In the genomic region with DNA sequence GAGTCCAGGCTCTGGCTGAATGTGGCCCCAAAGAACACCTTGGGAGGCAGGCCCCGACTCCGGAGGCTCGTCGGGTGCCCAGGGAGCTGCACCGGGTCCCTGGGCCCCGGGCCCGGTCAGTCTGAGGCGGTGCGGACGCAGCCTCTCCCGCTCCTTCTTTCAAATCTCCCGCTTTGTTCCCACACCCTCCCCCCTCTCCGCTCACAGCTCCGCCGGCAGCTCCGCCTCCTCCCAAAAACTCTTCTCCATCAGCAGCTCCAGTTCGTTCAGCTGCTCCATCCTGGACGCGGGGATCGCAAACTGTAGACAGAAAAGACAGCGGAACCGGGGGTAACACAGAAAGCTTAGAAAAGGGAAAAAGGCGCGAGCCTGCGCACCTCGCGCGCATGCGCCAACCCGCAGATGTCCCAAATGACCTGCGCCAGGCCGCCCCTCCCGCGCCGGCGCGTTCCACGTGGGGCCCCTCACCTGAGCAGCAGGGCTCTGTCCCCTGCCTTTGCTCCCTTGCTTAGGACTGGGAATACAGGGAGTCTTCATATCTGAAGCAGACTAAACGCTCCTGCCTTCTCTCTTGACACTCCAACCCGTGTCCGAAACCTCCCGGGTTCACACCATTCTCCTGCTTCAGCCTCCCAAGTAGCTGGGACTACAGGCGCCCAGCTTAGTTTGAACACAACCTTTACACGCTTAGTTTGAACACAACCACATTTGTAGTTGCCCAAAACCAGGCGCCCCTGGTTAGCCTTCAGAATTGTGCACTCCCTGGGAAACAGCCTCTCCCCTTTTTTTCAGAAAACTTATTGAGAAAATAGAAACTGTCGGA, we compare ENCODE assay signal across 1 cellular context.
TF ChIP-seq lines count a peak whose summit lies in the region.

A gene with protein sequence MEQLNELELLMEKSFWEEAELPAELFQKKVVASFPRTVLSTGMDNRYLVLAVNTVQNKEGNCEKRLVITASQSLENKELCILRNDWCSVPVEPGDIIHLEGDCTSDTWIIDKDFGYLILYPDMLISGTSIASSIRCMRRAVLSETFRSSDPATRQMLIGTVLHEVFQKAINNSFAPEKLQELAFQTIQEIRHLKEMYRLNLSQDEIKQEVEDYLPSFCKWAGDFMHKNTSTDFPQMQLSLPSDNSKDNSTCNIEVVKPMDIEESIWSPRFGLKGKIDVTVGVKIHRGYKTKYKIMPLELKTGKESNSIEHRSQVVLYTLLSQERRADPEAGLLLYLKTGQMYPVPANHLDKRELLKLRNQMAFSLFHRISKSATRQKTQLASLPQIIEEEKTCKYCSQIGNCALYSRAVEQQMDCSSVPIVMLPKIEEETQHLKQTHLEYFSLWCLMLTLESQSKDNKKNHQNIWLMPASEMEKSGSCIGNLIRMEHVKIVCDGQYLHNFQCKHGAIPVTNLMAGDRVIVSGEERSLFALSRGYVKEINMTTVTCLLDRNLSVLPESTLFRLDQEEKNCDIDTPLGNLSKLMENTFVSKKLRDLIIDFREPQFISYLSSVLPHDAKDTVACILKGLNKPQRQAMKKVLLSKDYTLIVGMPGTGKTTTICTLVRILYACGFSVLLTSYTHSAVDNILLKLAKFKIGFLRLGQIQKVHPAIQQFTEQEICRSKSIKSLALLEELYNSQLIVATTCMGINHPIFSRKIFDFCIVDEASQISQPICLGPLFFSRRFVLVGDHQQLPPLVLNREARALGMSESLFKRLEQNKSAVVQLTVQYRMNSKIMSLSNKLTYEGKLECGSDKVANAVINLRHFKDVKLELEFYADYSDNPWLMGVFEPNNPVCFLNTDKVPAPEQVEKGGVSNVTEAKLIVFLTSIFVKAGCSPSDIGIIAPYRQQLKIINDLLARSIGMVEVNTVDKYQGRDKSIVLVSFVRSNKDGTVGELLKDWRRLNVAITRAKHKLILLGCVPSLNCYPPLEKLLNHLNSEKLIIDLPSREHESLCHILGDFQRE (minus strand): TSS at position 388 of the 823 bp plus-strand sequence. CDS start 109 bp downstream, at position 279.

TF ChIP-seq in GM12878, 131 proteins besides CTCF, POLR2A, EP300 and RAD21 (continued from another document and continues in another):
- TF ChIP-seq ZBTB11 (CRISPR knock-in tag; IDR thresholded peaks at IDR 0.05) (no peak), NRF1 (conservative IDR thresholded peaks at IDR 0.05; ENCODE audit: low read depth, low read length) (peak; percentile 89), WRNIP1 (IDR thresholded peaks at IDR 0.05; ENCODE audit: borderline replicate concordance, low read depth, low read length) (no peak), BHLHE40 (IDR thresholded peaks at IDR 0.05; ENCODE audit: borderline replicate concordance in 1 of 2, low read depth in 2 of 2, low read length in 1 of 2) (peak in 1 of 2 experiments; percentile 48; a peak in 2 of 4 replicates), ESRRA (IDR thresholded peaks at IDR 0.05; ENCODE audit: low read length) (no peak), ZZZ3 (IDR thresholded peaks at IDR 0.05; ENCODE audit: control insufficient read depth, insufficient read length, low read depth) (no peak), ZNF274 (IDR thresholded peaks at IDR 0.05; ENCODE audit: insufficient read depth, insufficient read length) (no peak), EED (IDR thresholded peaks at IDR 0.05; ENCODE audit: low read depth) (no peak; the same call in 1 of the 2 replicates), FOS (IDR thresholded peaks at IDR 0.05; ENCODE audit: borderline replicate concordance, extremely low read depth, insufficient read length) (no peak), SREBF2 (IDR thresholded peaks at IDR 0.05; ENCODE audit: low read length) (no peak), SPI1 (IDR thresholded peaks at IDR 0.05; ENCODE audit: borderline replicate concordance, insufficient read depth, low read depth, low read length) (no peak), RBBP5 (conservative IDR thresholded peaks at IDR 0.05) (no peak), RELA (IDR thresholded peaks at IDR 0.05; ENCODE audit: borderline replicate concordance, partially characterized antibody) (no peak), CREB1 (IDR thresholded peaks at IDR 0.05; ENCODE audit: low read depth) (no peak), SKIL (IDR thresholded peaks at IDR 0.05; ENCODE audit: low read depth, poor library complexity, severe bottlenecking) (no peak), HCFC1 (IDR thresholded peaks at IDR 0.05; ENCODE audit: low read length) (no peak; the same call in 1 of the 2 replicates), YBX1 (IDR thresholded peaks at IDR 0.05) (no peak), NR2F1 (conservative IDR thresholded peaks at IDR 0.05) (no peak), MYC (IDR thresholded peaks at IDR 0.05; ENCODE audit: insufficient read depth, insufficient read length, insufficient replicate concordance, low read length, severe bottlenecking) (no peak), GABPA (IDR thresholded peaks at IDR 0.05; ENCODE audit: low read depth) (no peak), YY1 (IDR thresholded peaks at IDR 0.05; ENCODE audit: low read depth, low read length) (no peak), BACH1 (IDR thresholded peaks at IDR 0.05; ENCODE audit: borderline replicate concordance) (no peak), PAX5 (IDR thresholded peaks at IDR 0.05; ENCODE audit: borderline replicate concordance, low read depth, low read length) (0 out of 2 replicates have a peak, but pooled peaks have one; percentile 8), NFIC (IDR thresholded peaks at IDR 0.05; ENCODE audit: low read depth, low read length) (no peak), GATAD2B (conservative IDR thresholded peaks at IDR 0.05; ENCODE audit: low read depth) (0 out of 2 replicates have a peak, but pooled peaks have one; percentile 43), EGR1 (IDR thresholded peaks at IDR 0.05; ENCODE audit: borderline replicate concordance in 1 of 2, low read depth in 2 of 2, low read length in 2 of 2) (no peak), ZNF24 (IDR thresholded peaks at IDR 0.05) (no peak), SUPT20H (IDR thresholded peaks at IDR 0.05; ENCODE audit: borderline replicate concordance, control insufficient read depth, low read depth, low read length) (no peak), SRF (IDR thresholded peaks at IDR 0.05; ENCODE audit: low read depth in 2 of 2, low read length in 2 of 2) (no peak), MTA2 (IDR thresholded peaks at IDR 0.05; ENCODE audit: low read depth) (no peak), SMARCA5 (IDR thresholded peaks at IDR 0.05) (no peak)
- TF ChIP-seq, protein P1, sequence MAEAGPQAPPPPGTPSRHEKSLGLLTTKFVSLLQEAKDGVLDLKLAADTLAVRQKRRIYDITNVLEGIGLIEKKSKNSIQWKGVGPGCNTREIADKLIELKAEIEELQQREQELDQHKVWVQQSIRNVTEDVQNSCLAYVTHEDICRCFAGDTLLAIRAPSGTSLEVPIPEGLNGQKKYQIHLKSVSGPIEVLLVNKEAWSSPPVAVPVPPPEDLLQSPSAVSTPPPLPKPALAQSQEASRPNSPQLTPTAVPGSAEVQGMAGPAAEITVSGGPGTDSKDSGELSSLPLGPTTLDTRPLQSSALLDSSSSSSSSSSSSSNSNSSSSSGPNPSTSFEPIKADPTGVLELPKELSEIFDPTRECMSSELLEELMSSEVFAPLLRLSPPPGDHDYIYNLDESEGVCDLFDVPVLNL (IDR thresholded peaks at IDR 0.05; ENCODE audit: low read depth, low read length), result peak; percentile 97
- TF ChIP-seq, protein P2, sequence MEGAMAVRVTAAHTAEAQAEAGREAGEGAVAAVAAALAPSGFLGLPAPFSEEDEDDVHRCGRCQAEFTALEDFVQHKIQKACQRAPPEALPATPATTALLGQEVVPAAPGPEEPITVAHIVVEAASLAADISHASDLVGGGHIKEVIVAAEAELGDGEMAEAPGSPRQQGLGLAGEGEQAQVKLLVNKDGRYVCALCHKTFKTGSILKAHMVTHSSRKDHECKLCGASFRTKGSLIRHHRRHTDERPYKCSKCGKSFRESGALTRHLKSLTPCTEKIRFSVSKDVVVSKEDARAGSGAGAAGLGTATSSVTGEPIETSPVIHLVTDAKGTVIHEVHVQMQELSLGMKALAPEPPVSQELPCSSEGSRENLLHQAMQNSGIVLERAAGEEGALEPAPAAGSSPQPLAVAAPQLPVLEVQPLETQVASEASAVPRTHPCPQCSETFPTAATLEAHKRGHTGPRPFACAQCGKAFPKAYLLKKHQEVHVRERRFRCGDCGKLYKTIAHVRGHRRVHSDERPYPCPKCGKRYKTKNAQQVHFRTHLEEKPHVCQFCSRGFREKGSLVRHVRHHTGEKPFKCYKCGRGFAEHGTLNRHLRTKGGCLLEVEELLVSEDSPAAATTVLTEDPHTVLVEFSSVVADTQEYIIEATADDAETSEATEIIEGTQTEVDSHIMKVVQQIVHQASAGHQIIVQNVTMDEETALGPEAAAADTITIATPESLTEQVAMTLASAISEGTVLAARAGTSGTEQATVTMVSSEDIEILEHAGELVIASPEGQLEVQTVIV (IDR thresholded peaks at IDR 0.05; ENCODE audit: borderline replicate concordance, partially characterized antibody), result no peak
- TF ChIP-seq, protein P3, sequence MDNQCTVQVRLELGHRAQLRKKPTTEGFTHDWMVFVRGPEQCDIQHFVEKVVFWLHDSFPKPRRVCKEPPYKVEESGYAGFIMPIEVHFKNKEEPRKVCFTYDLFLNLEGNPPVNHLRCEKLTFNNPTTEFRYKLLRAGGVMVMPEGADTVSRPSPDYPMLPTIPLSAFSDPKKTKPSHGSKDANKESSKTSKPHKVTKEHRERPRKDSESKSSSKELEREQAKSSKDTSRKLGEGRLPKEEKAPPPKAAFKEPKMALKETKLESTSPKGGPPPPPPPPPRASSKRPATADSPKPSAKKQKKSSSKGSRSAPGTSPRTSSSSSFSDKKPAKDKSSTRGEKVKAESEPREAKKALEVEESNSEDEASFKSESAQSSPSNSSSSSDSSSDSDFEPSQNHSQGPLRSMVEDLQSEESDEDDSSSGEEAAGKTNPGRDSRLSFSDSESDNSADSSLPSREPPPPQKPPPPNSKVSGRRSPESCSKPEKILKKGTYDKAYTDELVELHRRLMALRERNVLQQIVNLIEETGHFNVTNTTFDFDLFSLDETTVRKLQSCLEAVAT (IDR thresholded peaks at IDR 0.05), result 0 out of 2 replicates have a peak, but pooled peaks have one; percentile 21
- TF ChIP-seq, protein P4, sequence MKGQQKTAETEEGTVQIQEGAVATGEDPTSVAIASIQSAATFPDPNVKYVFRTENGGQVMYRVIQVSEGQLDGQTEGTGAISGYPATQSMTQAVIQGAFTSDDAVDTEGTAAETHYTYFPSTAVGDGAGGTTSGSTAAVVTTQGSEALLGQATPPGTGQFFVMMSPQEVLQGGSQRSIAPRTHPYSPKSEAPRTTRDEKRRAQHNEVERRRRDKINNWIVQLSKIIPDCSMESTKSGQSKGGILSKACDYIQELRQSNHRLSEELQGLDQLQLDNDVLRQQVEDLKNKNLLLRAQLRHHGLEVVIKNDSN (IDR thresholded peaks at IDR 0.05; ENCODE audit: borderline replicate concordance, extremely low read length, insufficient read depth, low read depth, low read length), result peak; percentile 57
- TF ChIP-seq, protein P5, sequence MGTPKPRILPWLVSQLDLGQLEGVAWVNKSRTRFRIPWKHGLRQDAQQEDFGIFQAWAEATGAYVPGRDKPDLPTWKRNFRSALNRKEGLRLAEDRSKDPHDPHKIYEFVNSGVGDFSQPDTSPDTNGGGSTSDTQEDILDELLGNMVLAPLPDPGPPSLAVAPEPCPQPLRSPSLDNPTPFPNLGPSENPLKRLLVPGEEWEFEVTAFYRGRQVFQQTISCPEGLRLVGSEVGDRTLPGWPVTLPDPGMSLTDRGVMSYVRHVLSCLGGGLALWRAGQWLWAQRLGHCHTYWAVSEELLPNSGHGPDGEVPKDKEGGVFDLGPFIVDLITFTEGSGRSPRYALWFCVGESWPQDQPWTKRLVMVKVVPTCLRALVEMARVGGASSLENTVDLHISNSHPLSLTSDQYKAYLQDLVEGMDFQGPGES (IDR thresholded peaks at IDR 0.05), result no peak
- TF ChIP-seq, protein P6, sequence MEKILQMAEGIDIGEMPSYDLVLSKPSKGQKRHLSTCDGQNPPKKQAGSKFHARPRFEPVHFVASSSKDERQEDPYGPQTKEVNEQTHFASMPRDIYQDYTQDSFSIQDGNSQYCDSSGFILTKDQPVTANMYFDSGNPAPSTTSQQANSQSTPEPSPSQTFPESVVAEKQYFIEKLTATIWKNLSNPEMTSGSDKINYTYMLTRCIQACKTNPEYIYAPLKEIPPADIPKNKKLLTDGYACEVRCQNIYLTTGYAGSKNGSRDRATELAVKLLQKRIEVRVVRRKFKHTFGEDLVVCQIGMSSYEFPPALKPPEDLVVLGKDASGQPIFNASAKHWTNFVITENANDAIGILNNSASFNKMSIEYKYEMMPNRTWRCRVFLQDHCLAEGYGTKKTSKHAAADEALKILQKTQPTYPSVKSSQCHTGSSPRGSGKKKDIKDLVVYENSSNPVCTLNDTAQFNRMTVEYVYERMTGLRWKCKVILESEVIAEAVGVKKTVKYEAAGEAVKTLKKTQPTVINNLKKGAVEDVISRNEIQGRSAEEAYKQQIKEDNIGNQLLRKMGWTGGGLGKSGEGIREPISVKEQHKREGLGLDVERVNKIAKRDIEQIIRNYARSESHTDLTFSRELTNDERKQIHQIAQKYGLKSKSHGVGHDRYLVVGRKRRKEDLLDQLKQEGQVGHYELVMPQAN (conservative IDR thresholded peaks at IDR 0.05), result peak; percentile 99
